Comparison of ENCODE assay signal across 15 cellular contexts in genomic region chr2:111634050-111634784, GRCh38.
DNase-seq lines count a peak whose midpoint lies in the region; ATAC-seq and TF ChIP-seq lines count a peak whose summit lies in the region.
"Had no signal": no experiment of that assay in that cellular context is flagged by ENCODE, and none has a peak within 500 bp of the region (broad histone marks: within the 10 kb centered on the region; RNA-seq: fewer than 3 reads in every experiment).

No MANE protein-coding gene starts in this region.

- no peaks in the 10 kb centered on the region for H3K27me3 Mint-ChIP-seq in CD4-positive, CD25-positive, alpha-beta regulatory T cell
- H3K27me3 Mint-ChIP-seq in activated CD8-positive, alpha-beta T cell treated with anti-CD3 and anti-CD28 coated beads, Interleukin-2, amount 10 ng/mL, durations not matched to agents 7 days and 5 days (ENCODE audit: low read depth), result peaks cover 8% of the 10 kb centered on the region

- peak overlapping the region in 2 of 3 donors; percentile 0 to 52 for H3K27ac Mint-ChIP-seq in CD4-positive, CD25-positive, alpha-beta regulatory T cell
- peak overlapping the region; percentile 50 for H3K27ac Mint-ChIP-seq in activated CD8-positive, alpha-beta T cell treated with anti-CD3 and anti-CD28 coated beads, Interleukin-2, amount 10 ng/mL, durations not matched to agents 7 days and 5 days
- H3K27ac Mint-ChIP-seq: activated naive CD4-positive, alpha-beta T cell treated with anti-CD3 and anti-CD28 coated beads, Interleukin-2, amount 50 U/mL, for 24 hours; B cell had no signal

- no peak overlapping the region for H3K4me3 ChIP-seq in CD4-positive, CD25-positive, alpha-beta regulatory T cell (ENCODE audit: low read depth, low read length)
- no peak overlapping the region for H3K4me3 ChIP-seq in HL-60 (replicated peaks; ENCODE audit: insufficient read depth, low read length)
- H3K4me3 ChIP-seq in fibroblast of villous mesenchyme (ENCODE audit: low read depth, low read length), result no peak overlapping the region
- H3K4me3 ChIP-seq: PC-9, thyroid gland had no signal

- H3K4me1 ChIP-seq in CD4-positive, CD25-positive, alpha-beta regulatory T cell (ENCODE audit: control insufficient read depth, insufficient read depth, low read length, poor library complexity, severe bottlenecking), result peaks cover 18% of the 10 kb centered on the region
- H3K4me1 ChIP-seq: thyroid gland had no signal

- H3K27ac ChIP-seq in CD4-positive, CD25-positive, alpha-beta regulatory T cell (ENCODE audit: insufficient read depth, low read length, poor library complexity, severe bottlenecking), result no peak overlapping the region
- peak overlapping the region; percentile 36 for H3K27ac ChIP-seq in HL-60 (replicated peaks)
- H3K27ac ChIP-seq: PC-9, thyroid gland had no signal

- CTCF ChIA-PET in activated CD8-positive, alpha-beta T cell treated with anti-CD3 and anti-CD28 coated beads, Interleukin-2, amount 10 ng/mL, durations not matched to agents 7 days and 5 days (lab: Charles Lee), result no interaction called here

- H3K27me3 ChIP-seq in CD4-positive, CD25-positive, alpha-beta regulatory T cell (ENCODE audit: control insufficient read depth, insufficient read depth, low read length), result peaks cover 2% of the 10 kb centered on the region
- H3K27me3 ChIP-seq in HL-60 (ENCODE audit: insufficient read depth, poor library complexity, severe bottlenecking), result no peaks in the 10 kb centered on the region
- H3K27me3 ChIP-seq: thyroid gland had no signal

- peaks cover 0 to 8% of the 10 kb centered on the region in 2 experiments for H3K9me3 ChIP-seq in CD4-positive, CD25-positive, alpha-beta regulatory T cell (ENCODE audit: control insufficient read depth in 2 of 2, low read length in 2 of 2)
- H3K9me3 ChIP-seq: thyroid gland had no signal

- no peaks in the 10 kb centered on the region for H3K36me3 Mint-ChIP-seq in CD4-positive, CD25-positive, alpha-beta regulatory T cell
- H3K36me3 Mint-ChIP-seq in activated CD8-positive, alpha-beta T cell treated with anti-CD3 and anti-CD28 coated beads, Interleukin-2, amount 10 ng/mL, durations not matched to agents 7 days and 5 days (ENCODE audit: low read depth), result peaks cover 24% of the 10 kb centered on the region
- H3K36me3 Mint-ChIP-seq: activated naive CD4-positive, alpha-beta T cell treated with anti-CD3 and anti-CD28 coated beads, Interleukin-2, amount 50 U/mL, for 24 hours had no signal

- peak; percentile 39 to 45 for ATAC-seq in CD4-positive, CD25-positive, alpha-beta regulatory T cell (ENCODE audit: low read depth in 2 of 2)
- peak; percentile 54 for ATAC-seq in activated CD8-positive, alpha-beta T cell treated with anti-CD3 and anti-CD28 coated beads, Interleukin-2, amount 10 ng/mL, durations not matched to agents 7 days and 5 days

- TF ChIP-seq CTCF in HL-60 (IDR thresholded peaks at IDR 0.05; ENCODE audit: insufficient read depth, low read length) (no peak), fibroblast of villous mesenchyme (IDR thresholded peaks at IDR 0.05; ENCODE audit: insufficient read depth, low read depth, low read length) (no peak)

- POLR2A ChIA-PET in activated CD8-positive, alpha-beta T cell treated with anti-CD3 and anti-CD28 coated beads, Interleukin-2, amount 10 ng/mL, durations not matched to agents 7 days and 5 days (lab: Charles Lee), result no interaction called here

- peak in 2 of 3 donors; percentile 14 to 46 for DNase-seq in CD4-positive, CD25-positive, alpha-beta regulatory T cell
- DNase-seq in HL-60 (ENCODE audit: low read depth in 1 of 2, low spot score in 1 of 2) (no peak), fibroblast of villous mesenchyme (ENCODE audit: low read depth) (peak; percentile 70), NCI-H748 treated with DMSO at 0.1 percent for 48 hours (lab: John Stamatoyannopoulos, UW) (no peak), SW 1271 (lab: John Stamatoyannopoulos, UW) (no peak), epidermal melanocyte (ENCODE audit: insufficient read length, low spot score) (no peak), NCI-H748 (lab: John Stamatoyannopoulos, UW; ENCODE audit: unreplicated experiment) (no peak)
- peak; percentile 28 for DNase-seq in activated CD8-positive, alpha-beta T cell treated with anti-CD3 and anti-CD28 coated beads, Interleukin-2, amount 10 ng/mL, durations not matched to agents 7 days and 5 days
- DNase-seq: central memory CD4-positive, alpha-beta T cell; NCI-H1092 treated with DMSO at 0.1 percent for 48 hours; NCI-H345; PC-9; thyroid gland had no signal

- H3K4me1 Mint-ChIP-seq in CD4-positive, CD25-positive, alpha-beta regulatory T cell, result peaks cover 11 to 21% (median 18%) of the 10 kb centered on the region in 4 donors
- peaks cover 29% of the 10 kb centered on the region for H3K4me1 Mint-ChIP-seq in activated CD8-positive, alpha-beta T cell treated with anti-CD3 and anti-CD28 coated beads, Interleukin-2, amount 10 ng/mL, durations not matched to agents 7 days and 5 days (ENCODE audit: low read depth)
- H3K4me1 Mint-ChIP-seq: activated naive CD4-positive, alpha-beta T cell treated with anti-CD3 and anti-CD28 coated beads, Interleukin-2, amount 50 U/mL, for 24 hours; B cell had no signal

- H3K36me3 ChIP-seq in CD4-positive, CD25-positive, alpha-beta regulatory T cell (ENCODE audit: control insufficient read depth, insufficient read depth, low read length), result no peaks in the 10 kb centered on the region
- H3K36me3 ChIP-seq: thyroid gland had no signal

- peaks cover 0 to 22% (median 7%) of the 10 kb centered on the region in 7 donors for H3K9me3 Mint-ChIP-seq in CD4-positive, CD25-positive, alpha-beta regulatory T cell
- H3K9me3 Mint-ChIP-seq in activated CD8-positive, alpha-beta T cell treated with anti-CD3 and anti-CD28 coated beads, Interleukin-2, amount 10 ng/mL, durations not matched to agents 7 days and 5 days (ENCODE audit: insufficient read depth), result no peaks in the 10 kb centered on the region

- no peak overlapping the region for H3K4me3 Mint-ChIP-seq in CD4-positive, CD25-positive, alpha-beta regulatory T cell
- no peak overlapping the region for H3K4me3 Mint-ChIP-seq in activated CD8-positive, alpha-beta T cell treated with anti-CD3 and anti-CD28 coated beads, Interleukin-2, amount 10 ng/mL, durations not matched to agents 7 days and 5 days
- H3K4me3 Mint-ChIP-seq: activated naive CD4-positive, alpha-beta T cell treated with anti-CD3 and anti-CD28 coated beads, Interleukin-2, amount 50 U/mL, for 24 hours; B cell had no signal

Comparison
In these comparisons a context has a peak if more than half of its experiments do, and no peak if none do; other contexts are left out.
1. DNase-seq: peak in CD4-positive, CD25-positive, alpha-beta regulatory T cell (2 of 3), activated CD8-positive, alpha-beta T cell treated with anti-CD3 and anti-CD28 coated beads, Interleukin-2, amount 10 ng/mL, durations not matched to agents 7 days and 5 days (single experiment) and fibroblast of villous mesenchyme (single experiment); none in HL-60 (0 of 2), NCI-H748 treated with DMSO at 0.1 percent for 48 hours (single experiment), SW 1271 (0 of 2), epidermal melanocyte (single experiment) and NCI-H748 (single experiment).